In the genomic region with DNA sequence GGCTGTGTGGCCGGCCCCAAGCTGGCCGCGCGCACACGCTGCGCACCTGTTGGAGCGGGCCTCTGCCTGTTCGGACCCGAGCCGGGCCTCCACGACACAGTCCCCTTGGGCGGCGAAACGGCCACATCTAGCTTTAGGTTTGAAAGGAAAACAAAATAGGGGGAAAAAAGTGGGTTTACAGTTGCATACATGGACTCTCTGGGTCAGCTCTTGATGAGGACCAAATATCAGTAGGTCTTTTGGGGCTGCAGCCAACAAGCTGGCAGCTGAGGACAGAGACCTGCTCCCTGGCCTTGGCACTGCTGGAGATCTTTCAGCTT, we compare ENCODE assay signal across 11 cellular contexts. TPM values are rescaled to one million over a fixed set of nuclear protein-coding genes. Genes with fewer than 3 reads are reported as not detected.
DNase-seq lines count a peak whose midpoint lies in the region; ATAC-seq and TF ChIP-seq lines count a peak whose summit lies in the region.
"Had no signal": no experiment of that assay in that cellular context is flagged by ENCODE, and none has a peak within 500 bp of the region (broad histone marks: within the 10 kb centered on the region; RNA-seq: fewer than 3 reads in every experiment).

No MANE protein-coding gene starts in this region.

- H3K79me2 ChIP-seq in mesendoderm (ENCODE audit: control insufficient read depth, insufficient read depth, low read length) = no peaks in the 10 kb centered on the region

- H3K4me3 ChIP-seq in colonic mucosa (peak overlapping the region; percentile 23), mesendoderm (ENCODE audit: low read length) (no peak overlapping the region)

- H3K36me3 ChIP-seq in colonic mucosa = no peaks in the 10 kb centered on the region
- H3K36me3 ChIP-seq in mesendoderm (ENCODE audit: control insufficient read depth, insufficient read depth, low read length) = no peaks in the 10 kb centered on the region
- H3K36me3 ChIP-seq: adrenal gland had no signal

- H3K27me3 Mint-ChIP-seq in activated T-cell treated with anti-CD3 and anti-CD28 coated beads, Interleukin-2, amount 50 U/mL, for 24 hours = peaks cover 25% of the 10 kb centered on the region
- H3K27me3 Mint-ChIP-seq in stimulated activated naive B cell treated with anti-CD40 and anti-IgM and Interleukin-4, amounts not matched to agents 10 μg/mL and 1 μg/mL and 100 μg/mL, for 72 hours = peaks cover 16 to 38% of the 10 kb centered on the region in 2 donors

- no peak overlapping the region for H2BK5ac ChIP-seq in mesendoderm (ENCODE audit: low read length)

- no peak overlapping the region for H4K8ac ChIP-seq in mesendoderm (ENCODE audit: low read depth, low read length)

- ATAC-seq in stimulated activated naive B cell treated with anti-CD40 and anti-IgM and Interleukin-4, amounts not matched to agents 10 μg/mL and 1 μg/mL and 100 μg/mL, for 72 hours (replicated peaks) = no peak

- no peak overlapping the region for H3K27ac Mint-ChIP-seq in activated T-cell treated with anti-CD3 and anti-CD28 coated beads, Interleukin-2, amount 50 U/mL, for 24 hours
- H3K27ac Mint-ChIP-seq in stimulated activated naive B cell treated with anti-CD40 and anti-IgM and Interleukin-4, amounts not matched to agents 10 μg/mL and 1 μg/mL and 100 μg/mL, for 72 hours = no peak overlapping the region

- H2BK15ac ChIP-seq in mesendoderm (replicated peaks; ENCODE audit: low read depth) = no peak overlapping the region

- no peaks in the 10 kb centered on the region for H3K9me3 ChIP-seq in colonic mucosa
- H3K9me3 ChIP-seq: adrenal gland had no signal

- no peak overlapping the region for H2AK5ac ChIP-seq in mesendoderm (ENCODE audit: low read length)

- peak overlapping the region; percentile 54 for H3K4me3 Mint-ChIP-seq in activated T-cell treated with anti-CD3 and anti-CD28 coated beads, Interleukin-2, amount 50 U/mL, for 24 hours
- peak overlapping the region; percentile 36 to 82 for H3K4me3 Mint-ChIP-seq in stimulated activated naive B cell treated with anti-CD40 and anti-IgM and Interleukin-4, amounts not matched to agents 10 μg/mL and 1 μg/mL and 100 μg/mL, for 72 hours

- intact Hi-C loops in colonic mucosa (cut with DNase I) = no loop called here

- H3K79me1 ChIP-seq in mesendoderm (ENCODE audit: low read length) = no peaks in the 10 kb centered on the region

- peaks cover 7% of the 10 kb centered on the region for H3K4me1 ChIP-seq in colonic mucosa
- no peaks in the 10 kb centered on the region for H3K4me1 ChIP-seq in mesendoderm (ENCODE audit: control insufficient read depth, low read depth, low read length)

- H3K18ac ChIP-seq in mesendoderm (ENCODE audit: low read length) = no peak overlapping the region

- no peaks in the 10 kb centered on the region for H3K9me3 Mint-ChIP-seq in activated T-cell treated with anti-CD3 and anti-CD28 coated beads, Interleukin-2, amount 50 U/mL, for 24 hours
- no peaks in the 10 kb centered on the region for H3K9me3 Mint-ChIP-seq in stimulated activated naive B cell treated with anti-CD40 and anti-IgM and Interleukin-4, amounts not matched to agents 10 μg/mL and 1 μg/mL and 100 μg/mL, for 72 hours

- no peak overlapping the region for H3K23ac ChIP-seq in mesendoderm (ENCODE audit: low read length)

- H3K36me3 Mint-ChIP-seq in activated T-cell treated with anti-CD3 and anti-CD28 coated beads, Interleukin-2, amount 50 U/mL, for 24 hours (ENCODE audit: low read depth) = no peaks in the 10 kb centered on the region
- H3K36me3 Mint-ChIP-seq in stimulated activated naive B cell treated with anti-CD40 and anti-IgM and Interleukin-4, amounts not matched to agents 10 μg/mL and 1 μg/mL and 100 μg/mL, for 72 hours = no peaks in the 10 kb centered on the region

- WGBS in mesendoderm (ENCODE audit: extremely low coverage, insufficient coverage, low lambda C conversion rate) = no CpG with 5 or more reads among the region's 14 CpGs

- peaks cover 22% of the 10 kb centered on the region for H3K4me1 Mint-ChIP-seq in activated T-cell treated with anti-CD3 and anti-CD28 coated beads, Interleukin-2, amount 50 U/mL, for 24 hours (ENCODE audit: low read depth)
- peaks cover 20 to 34% of the 10 kb centered on the region in 2 donors for H3K4me1 Mint-ChIP-seq in stimulated activated naive B cell treated with anti-CD40 and anti-IgM and Interleukin-4, amounts not matched to agents 10 μg/mL and 1 μg/mL and 100 μg/mL, for 72 hours

- H2BK120ac ChIP-seq in mesendoderm (ENCODE audit: low read depth, low read length) = no peak overlapping the region

- H3K27ac ChIP-seq in colonic mucosa (no peak overlapping the region), mesendoderm (ENCODE audit: low read depth, low read length) (no peak overlapping the region)
- H3K27ac ChIP-seq: adrenal gland had no signal

- H3K4me2 ChIP-seq in mesendoderm (ENCODE audit: low read length) = peak overlapping the region; percentile 56

- no peak for DNase-seq in activated T-cell treated with anti-CD3 and anti-CD28 coated beads, Interleukin-2, amount 50 U/mL, for 24 hours
- no peak for DNase-seq in activated T-cell treated with anti-CD3 and anti-CD28 coated beads, Interleukin-2, amount 50 U/mL, for 1 hour
- DNase-seq in colonic mucosa (no peak), mesendoderm (no peak), germinal center (ENCODE audit: low spot score) (no peak), T-helper 2 cell (no peak), hypothalamus (lab: John Stamatoyannopoulos, UW) (no peak)
- no peak for DNase-seq in stimulated activated naive B cell treated with anti-CD40 and anti-IgM and Interleukin-4, amounts not matched to agents 10 μg/mL and 1 μg/mL and 100 μg/mL, for 72 hours
- DNase-seq: DMS53, NCI-H2171 treated with DMSO at 0.1 percent for 48 hours had no signal

- TF ChIP-seq CTCF in colonic mucosa (IDR thresholded peaks at IDR 0.05) = no peak

- no peak overlapping the region for H3K4ac ChIP-seq in mesendoderm (ENCODE audit: low read depth, low read length)

- no peak overlapping the region for H4K5ac ChIP-seq in mesendoderm (ENCODE audit: low read length)

- no peak overlapping the region for H3K56ac ChIP-seq in mesendoderm (ENCODE audit: low read length)

- H3K9ac ChIP-seq in colonic mucosa (ENCODE audit: low read depth in 2 of 2, low read length in 2 of 2) (no peak overlapping the region), mesendoderm (ENCODE audit: low read length) (no peak overlapping the region)

- H3K27me3 ChIP-seq in colonic mucosa = no peaks in the 10 kb centered on the region
- H3K27me3 ChIP-seq in mesendoderm (ENCODE audit: insufficient read depth, low read length, poor library complexity) = peaks cover 31% of the 10 kb centered on the region
- H3K27me3 ChIP-seq: adrenal gland had no signal

RNA-seq across cellular contexts. Expression of a gene that starts 20.7 kb away (rescaled TPM):
- total RNA-seq in colonic mucosa = 1 to 10 TPM; 7.8 to 9.5 TPM
- polyA plus RNA-seq in mesendoderm (2013, experiment 1 of 2) = 0.04 TPM
- 0.04 TPM for polyA plus RNA-seq in mesendoderm (2013, experiment 2 of 2)

RNA-seq across cellular contexts. Expression of a gene that starts 28.5 kb away (rescaled TPM):
- 100 to 1,000 TPM; 205 TPM for total RNA-seq in colonic mucosa
- polyA plus RNA-seq in mesendoderm (2013, experiment 1 of 2) = 21.9 TPM
- 20.3 TPM for polyA plus RNA-seq in mesendoderm (2013, experiment 2 of 2)

RNA-seq across cellular contexts. Expression of a gene that starts 32.6 kb away (rescaled TPM):
- total RNA-seq in colonic mucosa = 10 to 100 TPM; 20.5 to 21.6 TPM
- polyA plus RNA-seq in mesendoderm (2013, experiment 1 of 2) = 0.86 TPM
- polyA plus RNA-seq in mesendoderm (2013, experiment 2 of 2) = 0.77 TPM
